Comparison of ENCODE assay signal across 14 cellular contexts in genomic region chr3:23723930-23724329, GRCh38.
DNase-seq lines count a peak whose midpoint lies in the region; ATAC-seq and TF ChIP-seq lines count a peak whose summit lies in the region.
"Had no signal": no experiment of that assay in that cellular context is flagged by ENCODE, and none has a peak within 500 bp of the region (broad histone marks: within the 10 kb centered on the region; RNA-seq: fewer than 3 reads in every experiment).

No MANE protein-coding gene starts in this region.

- H3K36me3 Mint-ChIP-seq in glutamatergic neuron (ENCODE audit: unreplicated experiment): no peaks in the 10 kb centered on the region
- no peaks in the 10 kb centered on the region for H3K36me3 Mint-ChIP-seq in activated naive CD8-positive, alpha-beta T cell treated with anti-CD3 and anti-CD28 coated beads, Interleukin-2, amount 50 U/mL, for 24 hours (ENCODE audit: low read depth)

- no peak overlapping the region for H3K4me3 Mint-ChIP-seq in glutamatergic neuron (ENCODE audit: unreplicated experiment)
- no peak overlapping the region for H3K4me3 Mint-ChIP-seq in activated naive CD8-positive, alpha-beta T cell treated with anti-CD3 and anti-CD28 coated beads, Interleukin-2, amount 50 U/mL, for 24 hours
- H3K4me3 Mint-ChIP-seq: activated naive CD4-positive, alpha-beta T cell treated with anti-CD3 and anti-CD28 coated beads, Interleukin-2, amount 50 U/mL, for 24 hours had no signal

- ATAC-seq in GM19452 (IDR thresholded peaks at IDR 0.05; ENCODE audit: unreplicated experiment): peak; percentile 45
- ATAC-seq in HG03354 (IDR thresholded peaks at IDR 0.05; ENCODE audit: poor library complexity, severe bottlenecking, unreplicated experiment): peak; percentile 57
- no peak for ATAC-seq in HG02763 (IDR thresholded peaks at IDR 0.05; ENCODE audit: unreplicated experiment)
- no peak for ATAC-seq in activated naive CD8-positive, alpha-beta T cell treated with anti-CD3 and anti-CD28 coated beads, Interleukin-2, amount 50 U/mL, for 24 hours

- no peaks in the 10 kb centered on the region for H3K9me3 Mint-ChIP-seq in glutamatergic neuron (ENCODE audit: unreplicated experiment)
- H3K9me3 Mint-ChIP-seq in activated naive CD8-positive, alpha-beta T cell treated with anti-CD3 and anti-CD28 coated beads, Interleukin-2, amount 50 U/mL, for 24 hours: no peaks in the 10 kb centered on the region
- H3K9me3 Mint-ChIP-seq: activated naive CD4-positive, alpha-beta T cell treated with anti-CD3 and anti-CD28 coated beads, Interleukin-2, amount 50 U/mL, for 24 hours had no signal

- no peaks in the 10 kb centered on the region for H3K27me3 ChIP-seq in BLaER1 treated with 17β-estradiol and CSF1 and Interleukin-3, amounts not matched to agents 10 nM and 100 nM
- H3K27me3 ChIP-seq: right atrium auricular region had no signal

- H3K27me3 Mint-ChIP-seq in glutamatergic neuron (ENCODE audit: unreplicated experiment): peaks cover 2% of the 10 kb centered on the region
- no peaks in the 10 kb centered on the region for H3K27me3 Mint-ChIP-seq in activated naive CD8-positive, alpha-beta T cell treated with anti-CD3 and anti-CD28 coated beads, Interleukin-2, amount 50 U/mL, for 24 hours
- H3K27me3 Mint-ChIP-seq: activated naive CD4-positive, alpha-beta T cell treated with anti-CD3 and anti-CD28 coated beads, Interleukin-2, amount 50 U/mL, for 24 hours had no signal

- H3K4me1 Mint-ChIP-seq in glutamatergic neuron (ENCODE audit: low read depth, unreplicated experiment): peaks cover 2% of the 10 kb centered on the region
- H3K4me1 Mint-ChIP-seq in activated naive CD8-positive, alpha-beta T cell treated with anti-CD3 and anti-CD28 coated beads, Interleukin-2, amount 50 U/mL, for 24 hours: peaks cover 8% of the 10 kb centered on the region

- no peaks in the 10 kb centered on the region for H4K20me1 ChIP-seq in BLaER1 treated with 17β-estradiol and CSF1 and Interleukin-3, amounts not matched to agents 10 nM and 100 nM

- peak overlapping the region in 1 of 11 experiments; percentile 35; a peak in 1 of 22 replicates for H3K9ac ChIP-seq in BLaER1 treated with 17β-estradiol and CSF1 and Interleukin-3, amounts not matched to agents 10 nM and 100 nM

- peak overlapping the region in 7 of 11 experiments; percentile 10 to 80 (median 50); a peak in 12 of 22 replicates for H3K4me2 ChIP-seq in BLaER1 treated with 17β-estradiol and CSF1 and Interleukin-3, amounts not matched to agents 10 nM and 100 nM

- H3K36me3 ChIP-seq in BLaER1 treated with 17β-estradiol and CSF1 and Interleukin-3, amounts not matched to agents 10 nM and 100 nM: no peaks in the 10 kb centered on the region
- H3K36me3 ChIP-seq: right atrium auricular region had no signal

- DNase-seq in SIG-M5 (lab: John Stamatoyannopoulos, UW) (peak; percentile 21), glutamatergic neuron (no peak), UCSD-AML1 (lab: John Stamatoyannopoulos, UW; ENCODE audit: unreplicated experiment) (no peak)
- DNase-seq in activated naive CD8-positive, alpha-beta T cell treated with anti-CD3 and anti-CD28 coated beads, Interleukin-2, amount 50 U/mL, for 24 hours: no peak
- DNase-seq: DMS53, NCI-H146, NCI-H748 treated with DMSO at 0.1 percent for 48 hours, T-helper 1 cell had no signal

- H3K4me3 ChIP-seq in BLaER1 treated with 17β-estradiol and CSF1 and Interleukin-3, amounts not matched to agents 10 nM and 100 nM: peak overlapping the region in 1 of 10 experiments; percentile 22; a peak in 1 of 20 replicates
- H3K4me3 ChIP-seq: right atrium auricular region had no signal

- TF ChIP-seq CTCF in glutamatergic neuron (IDR thresholded peaks at IDR 0.05; ENCODE audit: partially characterized antibody, unreplicated experiment): no peak

- H3K27ac ChIP-seq in BLaER1 treated with 17β-estradiol and CSF1 and Interleukin-3, amounts not matched to agents 10 nM and 100 nM: peak overlapping the region in 8 of 11 experiments; percentile 8 to 72 (median 52); a peak in 13 of 22 replicates
- H3K27ac ChIP-seq: right atrium auricular region had no signal

- peaks cover 7 to 36% (median 20%) of the 10 kb centered on the region in 10 experiments; a peak in 19 of 20 replicates for H3K4me1 ChIP-seq in BLaER1 treated with 17β-estradiol and CSF1 and Interleukin-3, amounts not matched to agents 10 nM and 100 nM
- H3K4me1 ChIP-seq: right atrium auricular region had no signal

- no peak overlapping the region for H3K27ac Mint-ChIP-seq in glutamatergic neuron (ENCODE audit: unreplicated experiment)
- H3K27ac Mint-ChIP-seq in activated naive CD8-positive, alpha-beta T cell treated with anti-CD3 and anti-CD28 coated beads, Interleukin-2, amount 50 U/mL, for 24 hours: no peak overlapping the region
- H3K27ac Mint-ChIP-seq: activated naive CD4-positive, alpha-beta T cell treated with anti-CD3 and anti-CD28 coated beads, Interleukin-2, amount 50 U/mL, for 24 hours had no signal

- H3K9me3 ChIP-seq in BLaER1 treated with 17β-estradiol and CSF1 and Interleukin-3, amounts not matched to agents 10 nM and 100 nM (replicated peaks in 1 of 11): peaks cover 6 to 20% (median 11%) of the 10 kb centered on the region in 11 experiments; a peak in 20 of 22 replicates
- H3K9me3 ChIP-seq: right atrium auricular region had no signal

Comparison
In these comparisons a context has a peak if more than half of its experiments do, and no peak if none do; other contexts are left out.
1. ATAC-seq: peak in GM19452 (single experiment) and HG03354 (single experiment); none in HG02763 (single experiment) and activated naive CD8-positive, alpha-beta T cell treated with anti-CD3 and anti-CD28 coated beads, Interleukin-2, amount 50 U/mL, for 24 hours (single experiment).